8 cellular contexts compared by ENCODE assay signal in the genomic region with DNA sequence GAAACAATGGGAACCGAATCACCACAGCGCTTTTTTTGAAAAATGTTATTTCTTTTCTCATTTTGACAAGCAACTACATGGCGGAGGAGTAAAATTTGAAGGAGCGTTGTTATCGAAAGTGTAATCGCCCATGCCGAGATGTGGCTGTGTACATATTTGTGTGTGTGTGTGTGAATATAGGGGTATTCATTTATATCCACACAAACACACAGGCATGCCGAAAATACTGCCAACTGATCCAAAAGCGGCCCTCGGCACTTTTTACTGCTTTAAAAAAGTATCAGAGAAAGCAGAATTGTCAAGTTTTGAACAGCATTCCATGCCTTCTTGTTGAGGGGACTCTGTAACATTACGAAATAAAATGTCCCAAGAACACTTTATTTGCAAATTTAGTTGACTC. TPM values are rescaled to one million over a fixed set of nuclear protein-coding genes. Genes with fewer than 3 reads are reported as not detected.
DNase-seq lines count a peak whose midpoint lies in the region; ATAC-seq and TF ChIP-seq lines count a peak whose summit lies in the region.

No MANE protein-coding gene starts in this region.

- peaks cover 22% of the 10 kb centered on the region for H3F3A ChIP-seq in neural progenitor cell (ENCODE audit: low read depth)

- peak overlapping the region in 1 of 7 donors; percentile 16 for H3K27ac Mint-ChIP-seq in CD4-positive, alpha-beta memory T cell
- H3K27ac Mint-ChIP-seq in endodermal cell = peak overlapping the region; percentile 89
- H3K27ac Mint-ChIP-seq in neural progenitor cell = peak overlapping the region; percentile 98

- H3K27me3 ChIP-seq in CD4-positive, alpha-beta memory T cell (ENCODE audit: insufficient read depth, low read length) = no peaks in the 10 kb centered on the region
- H3K27me3 ChIP-seq in endodermal cell (ENCODE audit: control insufficient read depth, insufficient read depth, low read length, poor library complexity, severe bottlenecking) (no peaks in the 10 kb centered on the region), neural progenitor cell (no peaks in the 10 kb centered on the region)

- peaks cover 54% of the 10 kb centered on the region for H3K79me2 ChIP-seq in neural progenitor cell (ENCODE audit: low read depth)

- intact Hi-C loops in CD4-positive, alpha-beta memory T cell (cut with micrococcal nuclease) = no loop called here

- H3K9me3 Mint-ChIP-seq in CD4-positive, alpha-beta memory T cell = peaks cover 0 to 7% (median 3%) of the 10 kb centered on the region in 8 donors
- H3K9me3 Mint-ChIP-seq in endodermal cell (no peaks in the 10 kb centered on the region), neural progenitor cell (no peaks in the 10 kb centered on the region)

- DNase-seq in CD4-positive, alpha-beta memory T cell = no peak
- peak; percentile 7 for DNase-seq in NAMALWA (ENCODE audit: low spot score)
- no peak for DNase-seq in endodermal cell
- DNase-seq in neural progenitor cell (ENCODE audit: low spot score) = no peak
- no peak for DNase-seq in NOMO-1 treated with dmso at 0.1 percent for 144 hours (lab: John Stamatoyannopoulos, UW; ENCODE audit: unreplicated experiment)
- DNase-seq in GOT3 (lab: John Stamatoyannopoulos, UW) = no peak
- DNase-seq in AG08395 (ENCODE audit: low spot score) = no peak

- ATAC-seq in GM19324 (IDR thresholded peaks at IDR 0.05; ENCODE audit: low FRiP score, unreplicated experiment) = no peak

- H3K4me3 Mint-ChIP-seq in CD4-positive, alpha-beta memory T cell = peak overlapping the region; percentile 73 to 89 (median 84)
- peak overlapping the region; percentile 84 for H3K4me3 Mint-ChIP-seq in endodermal cell
- peak overlapping the region; percentile 100 for H3K4me3 Mint-ChIP-seq in neural progenitor cell

- 0% methylated on average over 8 to 11 of the region's 11 CpGs for WGBS in endodermal cell (ENCODE audit: insufficient coverage in 1 of 2, insufficient read length in 1 of 2), 2 experiments

- H2AFZ ChIP-seq in neural progenitor cell (replicated peaks) = peak overlapping the region; percentile 58

- CTCF ChIA-PET in CD4-positive, alpha-beta memory T cell (lab: Charles Lee; ENCODE audit: partially characterized antibody) = no interaction called here

- peaks cover 9 to 10% of the 10 kb centered on the region in 2 donors for H3K27me3 Mint-ChIP-seq in CD4-positive, alpha-beta memory T cell
- H3K27me3 Mint-ChIP-seq in endodermal cell (ENCODE audit: insufficient read depth) (no peaks in the 10 kb centered on the region), neural progenitor cell (ENCODE audit: insufficient read depth, low read depth) (no peaks in the 10 kb centered on the region)

- H3K27ac ChIP-seq in CD4-positive, alpha-beta memory T cell (ENCODE audit: low read depth, low read length) = no peak overlapping the region
- peak overlapping the region; percentile 87 for H3K27ac ChIP-seq in endodermal cell (ENCODE audit: low read depth, low read length)
- H3K27ac ChIP-seq in neural progenitor cell = peak overlapping the region; percentile 89

- no peaks in the 10 kb centered on the region for H3K36me3 Mint-ChIP-seq in CD4-positive, alpha-beta memory T cell
- H3K36me3 Mint-ChIP-seq in endodermal cell (ENCODE audit: low read depth) = no peaks in the 10 kb centered on the region
- H3K36me3 Mint-ChIP-seq in neural progenitor cell = peaks cover 4% of the 10 kb centered on the region

- H3K9ac ChIP-seq in endodermal cell (ENCODE audit: extremely low read depth, low read length, poor library complexity, severe bottlenecking) (peak overlapping the region; percentile 66), neural progenitor cell (peak overlapping the region; percentile 67)

- H3K36me3 ChIP-seq in CD4-positive, alpha-beta memory T cell (ENCODE audit: insufficient read depth, low read length) = no peaks in the 10 kb centered on the region
- no peaks in the 10 kb centered on the region for H3K36me3 ChIP-seq in endodermal cell (ENCODE audit: control insufficient read depth, insufficient read depth, low read length)
- no peaks in the 10 kb centered on the region for H3K36me3 ChIP-seq in neural progenitor cell

- no peaks in the 10 kb centered on the region for H3K9me3 ChIP-seq in CD4-positive, alpha-beta memory T cell (ENCODE audit: control insufficient read depth in 1 of 2, low read length in 2 of 2)
- H3K9me3 ChIP-seq in endodermal cell (ENCODE audit: control insufficient read depth, low read length) (no peaks in the 10 kb centered on the region), neural progenitor cell (ENCODE audit: low read depth) (no peaks in the 10 kb centered on the region)

- TF ChIP-seq CTCF in endodermal cell (conservative IDR thresholded peaks at IDR 0.05) (no peak), neural progenitor cell (IDR thresholded peaks at IDR 0.05) (no peak)

- peak overlapping the region; percentile 93 for H3K4me2 ChIP-seq in neural progenitor cell

- peaks cover 6% of the 10 kb centered on the region for H3K4me1 ChIP-seq in CD4-positive, alpha-beta memory T cell (ENCODE audit: insufficient read depth, low read length)
- peaks cover 8% of the 10 kb centered on the region for H3K4me1 ChIP-seq in endodermal cell (ENCODE audit: control insufficient read depth, insufficient read depth, low read length)
- peaks cover 32% of the 10 kb centered on the region for H3K4me1 ChIP-seq in neural progenitor cell

- H3K4me1 Mint-ChIP-seq in CD4-positive, alpha-beta memory T cell = peaks cover 2 to 20% (median 11%) of the 10 kb centered on the region in 4 donors
- peaks cover 39% of the 10 kb centered on the region for H3K4me1 Mint-ChIP-seq in endodermal cell
- H3K4me1 Mint-ChIP-seq in neural progenitor cell = peaks cover 49% of the 10 kb centered on the region

- H3K4me3 ChIP-seq in CD4-positive, alpha-beta memory T cell (ENCODE audit: low read length in 2 of 2) = no peak overlapping the region
- H3K4me3 ChIP-seq in endodermal cell (ENCODE audit: low read length) (peak overlapping the region; percentile 94), neural progenitor cell (peak overlapping the region; percentile 81)

- POLR2A ChIA-PET in CD4-positive, alpha-beta memory T cell (lab: Charles Lee; ENCODE audit: partially characterized antibody) = no interaction called here

- H4K20me1 ChIP-seq in neural progenitor cell (ENCODE audit: low read depth) = peaks cover 32% of the 10 kb centered on the region

RNA-seq across cellular contexts. Expression of a gene that starts 1.1 kb away (rescaled TPM):
- total RNA-seq in CD4-positive, alpha-beta memory T cell = under 1 TPM; 0.53 to 0.70 TPM
- polyA plus RNA-seq in CD4-positive, alpha-beta memory T cell = under 1 TPM in 1 of 2 donors, not detected in 1; 0.06 TPM
- total RNA-seq in endodermal cell (10 to 100 TPM; 59.9 to 79.2 TPM), neural progenitor cell (ENCODE audit: low replicate concordance) (75.0 and 91.1 TPM in 2 replicates)
- polyA plus RNA-seq in endodermal cell (2013, experiment 1 of 2) = 99.5 TPM
- polyA plus RNA-seq in endodermal cell (2013, experiment 2 of 2) = 96.0 TPM

Comparison
In these comparisons a context has a peak if more than half of its experiments do, and no peak if none do; other contexts are left out.
1. H3K4me3 ChIP-seq: peak in endodermal cell (single experiment) and neural progenitor cell (single experiment); none in CD4-positive, alpha-beta memory T cell (0 of 2).
2. RNA of a gene that starts 1.1 kb away (total RNA-seq): 75.0 to 91.1 TPM in neural progenitor cell and 59.9 to 79.2 TPM in endodermal cell; 0.53 to 0.70 TPM in CD4-positive, alpha-beta memory T cell; every median in the first group is over 10 times any median in the second.
3. Peak in every context shown above with its lines, with median percentiles within 50 percentile points of each other: H3K4me3 Mint-ChIP-seq.